Comparison of ENCODE assay signal across 20 cellular contexts in genomic region chr2:194155406-194155805, GRCh38.
"Had no signal": no experiment of that assay in that cellular context is flagged by ENCODE, and none has a peak within 500 bp of the region (broad histone marks: within the 10 kb centered on the region; RNA-seq: fewer than 3 reads in every experiment).

No MANE protein-coding gene starts in this region.

- H3K4me3 ChIP-seq: coronary artery, dorsolateral prefrontal cortex, esophagus squamous epithelium, gastrocnemius medialis, heart right ventricle, left lung, lower lobe of right lung, mucosa of descending colon had no signal

- H3K27ac ChIP-seq: coronary artery, dorsolateral prefrontal cortex, esophagus squamous epithelium, gastrocnemius medialis, heart right ventricle, left lung, lower lobe of right lung had no signal

- H3K9me3 ChIP-seq: esophagus squamous epithelium, gastrocnemius medialis, lower lobe of right lung, mucosa of descending colon had no signal

- DNase-seq: dermis blood vessel endothelial cell; effector CD4-positive, alpha-beta T cell; effector memory CD4-positive, alpha-beta T cell; esophagus squamous epithelium; foreskin fibroblast; foreskin melanocyte; gastrocnemius medialis; glutamatergic neuron; head of caudate nucleus; heart right ventricle; hippocampal formation; left cardiac atrium; left lung; left ventricle myocardium superior; lower lobe of right lung; mesenchymal stem cell; mucosa of descending colon; naive B cell had no signal

- H3K4me1 ChIP-seq: esophagus squamous epithelium, gastrocnemius medialis, heart right ventricle, left lung, lower lobe of right lung had no signal

- H3K27me3 ChIP-seq: dorsolateral prefrontal cortex, esophagus squamous epithelium, gastrocnemius medialis, heart right ventricle, left lung had no signal

- H3K36me3 ChIP-seq: esophagus squamous epithelium, gastrocnemius medialis, heart right ventricle, left lung, lower lobe of right lung had no signal

- ATAC-seq: gastrocnemius medialis, heart right ventricle, left cardiac atrium, left lung, left ventricle myocardium superior, lower lobe of right lung, mucosa of descending colon had no signal
